In genomic region chr2:7203056-7203467, GRCh38 we compare ENCODE assay signal across 7 cellular contexts.
DNase-seq lines count a peak whose midpoint lies in the region; TF ChIP-seq lines count a peak whose summit lies in the region.

No MANE protein-coding gene starts in this region.

- H4K20me1 ChIP-seq in Loucy (ENCODE audit: insufficient read depth, low read length, poor library complexity, severe bottlenecking) = no peaks in the 10 kb centered on the region

- no peak overlapping the region for H3K4me2 ChIP-seq in Loucy (ENCODE audit: low read depth, low read length, poor library complexity, severe bottlenecking)

- H3K9ac ChIP-seq in Loucy (ENCODE audit: low read depth, low read length, poor library complexity, severe bottlenecking) = no peak overlapping the region

- H3K27ac ChIP-seq in RWPE1 = no peak overlapping the region

- H3K79me2 ChIP-seq in Loucy (ENCODE audit: insufficient read depth, low read length) = no peaks in the 10 kb centered on the region

- no peaks in the 10 kb centered on the region for H3F3A ChIP-seq in Loucy (ENCODE audit: low read depth)

- H3K9me2 ChIP-seq in Loucy (replicated peaks; ENCODE audit: low read depth, low read length) = no peaks in the 10 kb centered on the region

- H3K9me3 ChIP-seq in Loucy (ENCODE audit: insufficient read depth, low read depth, low read length) = no peaks in the 10 kb centered on the region

- CTCF ChIA-PET in RWPE1 (lab: Yijun Ruan, JAX) = interaction anchor here (0.6 to 1.5 kb wide), 9 partner anchors 10 to 1232 kb away, joined by 3 to 4 read pairs (median 3); no protein-coding TSS in a partner anchor

- no peaks in the 10 kb centered on the region for H3K4me1 ChIP-seq in Loucy (ENCODE audit: insufficient read depth, low read length, poor library complexity, severe bottlenecking)

- H3K27me3 ChIP-seq in Loucy (ENCODE audit: insufficient read depth, low read length, poor library complexity, severe bottlenecking) = no peaks in the 10 kb centered on the region

- POLR2A ChIA-PET in RWPE1 (lab: Yijun Ruan, JAX; ENCODE audit: low non-redundant PET) = no interaction called here

- TF ChIP-seq CTCF in GM12874 (IDR thresholded peaks at IDR 0.05; ENCODE audit: insufficient read depth, low read depth, low read length) = peak; percentile 78
- TF ChIP-seq CTCF in Loucy (conservative IDR thresholded peaks at IDR 0.05; ENCODE audit: low read length) = peak; percentile 98
- peak; percentile 85 for TF ChIP-seq CTCF in RWPE1 (conservative IDR thresholded peaks at IDR 0.05; ENCODE audit: low read depth)

- H3K36me3 ChIP-seq in Loucy (ENCODE audit: insufficient read depth, low read length) = no peaks in the 10 kb centered on the region

- H2AFZ ChIP-seq in Loucy (ENCODE audit: low read length) = no peak overlapping the region

- peak; percentile 31 for DNase-seq in RWPE1 (ENCODE audit: low spot score)
- peak; percentile 55 for DNase-seq in activated gamma-delta T cell treated with anti-CD3 and anti-CD28 coated beads, Interleukin-2, amount 50 U/mL, for 16 hours (ENCODE audit: low read depth)
- DNase-seq in globus pallidus (ENCODE audit: low spot score) = peak; percentile 51
- DNase-seq in putamen (ENCODE audit: low spot score) = peak; percentile 45
- DNase-seq in HCEC 1CT = no peak

- H3K4me3 ChIP-seq in Loucy (ENCODE audit: low read length, poor library complexity, severe bottlenecking) = no peak overlapping the region
